In genomic region chr2:50346586-50347351, GRCh38 we compare ENCODE assay signal across 16 cellular contexts.
DNase-seq lines count a peak whose midpoint lies in the region; ATAC-seq and TF ChIP-seq lines count a peak whose summit lies in the region.
"Had no signal": no experiment of that assay in that cellular context is flagged by ENCODE, and none has a peak within 500 bp of the region (broad histone marks: within the 10 kb centered on the region; RNA-seq: fewer than 3 reads in every experiment).

No MANE protein-coding gene starts in this region.

- CTCF ChIA-PET in activated CD4-positive, alpha-beta memory T cell treated with anti-CD3 and anti-CD28 coated beads for 36 hours (lab: Charles Lee) = no interaction called here

- no peak for DNase-seq in right atrium auricular region (ENCODE audit: low spot score)
- no peak for DNase-seq in Right ventricle myocardium superior
- DNase-seq in esophagus muscularis mucosa (ENCODE audit: extremely low spot score) = no peak
- DNase-seq in nephron progenitor cell = peak; percentile 49
- no peak for DNase-seq in HuH-7 (ENCODE audit: low spot score)
- no peak for DNase-seq in uterus
- no peak for DNase-seq in GM13976 (ENCODE audit: low spot score)
- DNase-seq in activated CD4-positive, alpha-beta memory T cell treated with anti-CD3 and anti-CD28 coated beads for 36 hours = no peak
- DNase-seq: ACHN, GDM1, NCI-H2029 treated with DMSO at 0.1 percent for 48 hours, stomach had no signal

- in situ Hi-C loops in GM13976 (cut with MboI; ENCODE audit: low sequenced_read_pairs, unreplicated experiment) = no loop called here

- no peak for TF ChIP-seq CTCF in right atrium auricular region (IDR thresholded peaks at IDR 0.05)
- no peak for TF ChIP-seq CTCF in esophagus muscularis mucosa (IDR thresholded peaks at IDR 0.05)
- no peak for TF ChIP-seq CTCF in nephron progenitor cell (IDR thresholded peaks at IDR 0.05)
- no peak for TF ChIP-seq CTCF in uterus (IDR thresholded peaks at IDR 0.05)
- no peak for TF ChIP-seq CTCF in GM13976 (IDR thresholded peaks at IDR 0.05; ENCODE audit: borderline replicate concordance, control extremely low read depth, extremely low read depth, insufficient read depth, missing control alignments)

- no peaks in the 10 kb centered on the region for H3K27me3 ChIP-seq in right atrium auricular region
- peaks cover 0 to 61% (median 8%) of the 10 kb centered on the region in 4 donors for H3K27me3 ChIP-seq in esophagus muscularis mucosa
- H3K27me3 ChIP-seq in uterus = peaks cover 0 to 13% of the 10 kb centered on the region in 2 donors

- H3K27me3 Mint-ChIP-seq in nephron progenitor cell (ENCODE audit: low read depth, poor library complexity) = peaks cover 70% of the 10 kb centered on the region
- H3K27me3 Mint-ChIP-seq in activated CD4-positive, alpha-beta memory T cell treated with anti-CD3 and anti-CD28 coated beads for 36 hours = peaks cover 17% of the 10 kb centered on the region

- 3% methylated on average over 28 of the region's 68 CpGs for WGBS in esophagus muscularis mucosa

- TF ChIP-seq POLR2A in esophagus muscularis mucosa (IDR thresholded peaks at IDR 0.05; ENCODE audit: low read depth) (no peak), uterus (IDR thresholded peaks at IDR 0.05) (no peak)

- H3K36me3 Mint-ChIP-seq in nephron progenitor cell (ENCODE audit: low read depth) = no peaks in the 10 kb centered on the region
- H3K36me3 Mint-ChIP-seq in activated CD4-positive, alpha-beta memory T cell treated with anti-CD3 and anti-CD28 coated beads for 36 hours = no peaks in the 10 kb centered on the region

- peaks cover 28% of the 10 kb centered on the region for H3K4me1 Mint-ChIP-seq in nephron progenitor cell
- no peaks in the 10 kb centered on the region for H3K4me1 Mint-ChIP-seq in activated CD4-positive, alpha-beta memory T cell treated with anti-CD3 and anti-CD28 coated beads for 36 hours (ENCODE audit: low read depth)

- H3K9me3 Mint-ChIP-seq in nephron progenitor cell = no peaks in the 10 kb centered on the region
- no peaks in the 10 kb centered on the region for H3K9me3 Mint-ChIP-seq in activated CD4-positive, alpha-beta memory T cell treated with anti-CD3 and anti-CD28 coated beads for 36 hours

- H3K27ac ChIP-seq in right atrium auricular region (peak overlapping the region in 1 of 2 donors; percentile 66), esophagus muscularis mucosa (replicated peaks in 1 of 4) (peak overlapping the region in 1 of 4 donors; percentile 7), uterus (no peak overlapping the region)
- H3K27ac ChIP-seq: left lung, skin epidermis, stomach had no signal

- peak overlapping the region; percentile 85 for H3K4me3 Mint-ChIP-seq in nephron progenitor cell
- no peak overlapping the region for H3K4me3 Mint-ChIP-seq in activated CD4-positive, alpha-beta memory T cell treated with anti-CD3 and anti-CD28 coated beads for 36 hours
- H3K4me3 Mint-ChIP-seq: natural killer cell treated with Interleukin-12 subunit alpha and Interleukin-12 subunit beta and Interleukin-15 and Interleukin-18, amount 100 ng/mL, for 72 hours had no signal

- intact Hi-C loops in Right ventricle myocardium superior (cut with DNase I) (no loop called here), esophagus muscularis mucosa (cut with DNase I) (no loop called here), uterus (cut with DNase I; ENCODE audit: low total_unique reads) (no loop called here)
- intact Hi-C loops in activated CD4-positive, alpha-beta memory T cell treated with anti-CD3 and anti-CD28 coated beads for 36 hours (cut with micrococcal nuclease) = no loop called here

- H3K36me3 ChIP-seq in right atrium auricular region = no peaks in the 10 kb centered on the region
- no peaks in the 10 kb centered on the region for H3K36me3 ChIP-seq in esophagus muscularis mucosa
- H3K36me3 ChIP-seq in uterus = no peaks in the 10 kb centered on the region
- H3K36me3 ChIP-seq: left lung, stomach had no signal

- H3K4me1 ChIP-seq in right atrium auricular region (no peaks in the 10 kb centered on the region), esophagus muscularis mucosa (peaks cover 5 to 23% (median 10%) of the 10 kb centered on the region in 4 donors), uterus (no peaks in the 10 kb centered on the region)
- H3K4me1 ChIP-seq: left lung had no signal

- no peak for TF ChIP-seq EP300 in esophagus muscularis mucosa (IDR thresholded peaks at IDR 0.05)

- H3K27ac Mint-ChIP-seq in nephron progenitor cell = no peak overlapping the region
- H3K27ac Mint-ChIP-seq in activated CD4-positive, alpha-beta memory T cell treated with anti-CD3 and anti-CD28 coated beads for 36 hours = no peak overlapping the region
- H3K27ac Mint-ChIP-seq: natural killer cell treated with Interleukin-12 subunit alpha and Interleukin-12 subunit beta and Interleukin-15 and Interleukin-18, amount 100 ng/mL, for 72 hours had no signal

- ATAC-seq in Right ventricle myocardium superior (ENCODE audit: poor library complexity) = no peak
- ATAC-seq: HCT116; left lung; natural killer cell treated with Interleukin-12 subunit alpha and Interleukin-12 subunit beta and Interleukin-15 and Interleukin-18, amount 100 ng/mL, for 72 hours had no signal

- peak overlapping the region; percentile 51 for H3K4me3 ChIP-seq in right atrium auricular region
- peak overlapping the region; percentile 39 to 47 (median 42) for H3K4me3 ChIP-seq in esophagus muscularis mucosa
- no peak overlapping the region for H3K4me3 ChIP-seq in uterus
- H3K4me3 ChIP-seq: left lung had no signal

- POLR2A ChIA-PET in activated CD4-positive, alpha-beta memory T cell treated with anti-CD3 and anti-CD28 coated beads for 36 hours (lab: Charles Lee) = no interaction called here

- H3K9me3 ChIP-seq in right atrium auricular region = no peaks in the 10 kb centered on the region
- no peaks in the 10 kb centered on the region for H3K9me3 ChIP-seq in esophagus muscularis mucosa
- H3K9me3 ChIP-seq in uterus = no peaks in the 10 kb centered on the region
- H3K9me3 ChIP-seq: left lung, stomach had no signal

Comparison
In these comparisons a context has a peak if more than half of its experiments do, and no peak if none do; other contexts are left out.
1. H3K4me3 ChIP-seq: peak in right atrium auricular region (2 of 2) and esophagus muscularis mucosa (4 of 4); none in uterus (0 of 2).